Comparison of ENCODE assay signal across 25 cellular contexts in the genomic region with DNA sequence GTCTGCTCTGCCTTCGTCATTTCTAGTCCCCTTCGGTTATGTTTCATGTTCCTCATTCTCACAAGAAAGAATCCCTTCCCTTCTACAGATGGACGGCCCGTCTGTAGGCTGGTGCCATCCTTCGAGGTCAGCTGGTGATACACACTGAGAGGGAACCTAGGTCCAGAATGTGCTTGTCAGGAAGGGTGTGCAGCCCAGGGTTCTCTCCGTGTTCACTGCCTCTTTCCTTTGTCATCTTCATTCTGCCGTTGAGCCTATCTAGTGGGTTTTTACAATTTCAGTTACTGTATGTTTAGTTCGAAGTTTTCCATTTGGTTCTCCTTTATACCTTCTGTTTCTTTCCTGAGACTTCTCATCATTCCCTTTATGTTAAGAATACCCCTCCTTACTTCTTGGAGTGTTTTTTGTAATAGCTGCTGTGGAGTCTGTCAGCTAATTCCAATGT. TPM values are rescaled to one million over a fixed set of nuclear protein-coding genes. Genes with fewer than 3 reads are reported as not detected.
DNase-seq lines count a peak whose midpoint lies in the region; ATAC-seq, FAIRE-seq and TF ChIP-seq lines count a peak whose summit lies in the region.
"Had no signal": no experiment of that assay in that cellular context is flagged by ENCODE, and none has a peak within 500 bp of the region (broad histone marks: within the 10 kb centered on the region; RNA-seq: fewer than 3 reads in every experiment).

No MANE protein-coding gene starts in this region.

- H3K4me1 ChIP-seq in right atrium auricular region (peaks cover 0 to 37% of the 10 kb centered on the region in 2 donors), left lung (peaks cover 3 to 44% of the 10 kb centered on the region in 2 donors), upper lobe of left lung (peaks cover 17 to 34% (median 30%) of the 10 kb centered on the region in 4 donors)
- H3K4me1 ChIP-seq: A549 had no signal

- TF ChIP-seq CTCF in right atrium auricular region (IDR thresholded peaks at IDR 0.05) (no peak), left lung (IDR thresholded peaks at IDR 0.05) (no peak), upper lobe of left lung (IDR thresholded peaks at IDR 0.05) (no peak)

- H3K36me3 Mint-ChIP-seq in T-helper 17 cell (ENCODE audit: low read depth) = peaks cover 4% of the 10 kb centered on the region

- H3K27me3 ChIP-seq in right atrium auricular region (no peaks in the 10 kb centered on the region), left lung (no peaks in the 10 kb centered on the region), upper lobe of left lung (no peaks in the 10 kb centered on the region)
- H3K27me3 ChIP-seq: MG63 had no signal

- peak; percentile 31 for DNase-seq in Right ventricle myocardium superior
- DNase-seq in right atrium auricular region (ENCODE audit: low spot score) = no peak
- DNase-seq in T-helper 17 cell = no peak
- DNase-seq in left lung = peak in 1 of 2 donors; percentile 37
- no peak for DNase-seq in upper lobe of left lung
- no peak for DNase-seq in frontal cortex (ENCODE audit: low spot score in 2 of 2)
- DNase-seq in NCI-H82 (lab: John Stamatoyannopoulos, UW) = no peak
- DNase-seq in dermis blood vessel endothelial cell = no peak
- DNase-seq: activated CD8-positive, alpha-beta memory T cell treated with anti-CD3 and anti-CD28 coated beads, Interleukin-2, amount 50 U/mL, for 48 hours; HCEC 1CT; immature natural killer cell; MG63; naive B cell; NCI-H1694 treated with DMSO at 0.1 percent for 48 hours; NCI-H748 treated with DMSO at 0.1 percent for 48 hours; stimulated activated CD4-positive, alpha-beta T cell treated with anti-CD3 and anti-CD28 coated beads, Interleukin-2, amount 100 ng/mL, for 48 hours had no signal

- no peak for FAIRE-seq in frontal cortex (lab: Jason Lieb, UNC)
- FAIRE-seq: A549, GM12892, small intestine, urothelium cell line had no signal

- H3K27me3 Mint-ChIP-seq in T-helper 17 cell = no peaks in the 10 kb centered on the region
- H3K27me3 Mint-ChIP-seq: activated CD4-positive, alpha-beta T cell treated with anti-CD3 and anti-CD28 coated beads, Interleukin-2, amount 10 ng/mL, durations not matched to agents 24 days and 14 days; central memory CD8-positive, alpha-beta T cell had no signal

- H3K4me3 Mint-ChIP-seq in T-helper 17 cell = no peak overlapping the region
- H3K4me3 Mint-ChIP-seq: central memory CD8-positive, alpha-beta T cell; immature natural killer cell; naive B cell had no signal

- intact Hi-C loops in Right ventricle myocardium superior (cut with DNase I) = no loop called here
- intact Hi-C loops in left lung (cut with DNase I) = no loop called here

- H3K9me3 ChIP-seq in right atrium auricular region = no peaks in the 10 kb centered on the region
- no peaks in the 10 kb centered on the region for H3K9me3 ChIP-seq in T-helper 17 cell (ENCODE audit: control insufficient read depth, low read length, poor library complexity, severe bottlenecking)
- H3K9me3 ChIP-seq in left lung = no peaks in the 10 kb centered on the region
- no peaks in the 10 kb centered on the region for H3K9me3 ChIP-seq in upper lobe of left lung
- H3K9me3 ChIP-seq: A549, MG63, psoas muscle had no signal

- H3K36me3 ChIP-seq in right atrium auricular region = no peaks in the 10 kb centered on the region
- H3K36me3 ChIP-seq in left lung = peaks cover 0 to 13% of the 10 kb centered on the region in 2 donors
- no peaks in the 10 kb centered on the region for H3K36me3 ChIP-seq in upper lobe of left lung
- H3K36me3 ChIP-seq: MG63 had no signal

- TF ChIP-seq EP300 in upper lobe of left lung (IDR thresholded peaks at IDR 0.05) = no peak

- 81 to 90% methylated on average over 8 of the region's 8 CpGs for WGBS in upper lobe of left lung, 2 donors

- H3K27ac Mint-ChIP-seq in T-helper 17 cell = peak overlapping the region; percentile 85
- H3K27ac Mint-ChIP-seq: IgD-negative memory B cell, immature natural killer cell, naive B cell had no signal

- peak overlapping the region in 1 of 2 donors; percentile 55 for H3K27ac ChIP-seq in right atrium auricular region
- H3K27ac ChIP-seq in left lung = peak overlapping the region; percentile 15 to 64
- peak overlapping the region; percentile 13 to 73 (median 44) for H3K27ac ChIP-seq in upper lobe of left lung
- H3K27ac ChIP-seq: A549, psoas muscle had no signal

- peaks cover 23% of the 10 kb centered on the region for H3K4me1 Mint-ChIP-seq in T-helper 17 cell
- H3K4me1 Mint-ChIP-seq: IgD-negative memory B cell, immature natural killer cell had no signal

- no peak overlapping the region for H3K4me3 ChIP-seq in right atrium auricular region
- no peak overlapping the region for H3K4me3 ChIP-seq in left lung
- H3K4me3 ChIP-seq in upper lobe of left lung = no peak overlapping the region
- H3K4me3 ChIP-seq: A549, lung, MG63, psoas muscle had no signal

- ATAC-seq in Right ventricle myocardium superior (ENCODE audit: poor library complexity) (no peak), T-helper 17 cell (no peak), left lung (no peak), upper lobe of left lung (ENCODE audit: low FRiP score in 2 of 2) (peak in 1 of 2 donors; percentile 34)
- ATAC-seq: A549, psoas muscle had no signal

- TF ChIP-seq POLR2A in upper lobe of left lung (IDR thresholded peaks at IDR 0.05) = no peak

RNA-seq across cellular contexts. Expression of a gene that starts 18.9 kb away (rescaled TPM):
- total RNA-seq in Right ventricle myocardium superior (10.4 TPM), right atrium auricular region (10 to 100 TPM; 12.6 to 14.1 TPM), T-helper 17 cell (10 to 100 TPM in 1 of 2 donors, 1 to 10 TPM in 1; 8.1 to 35.0 TPM), left lung (10 to 100 TPM; 22.6 to 31.7 TPM), upper lobe of left lung (10 to 100 TPM; 21.6 to 77.5 (median 37.9) TPM), frontal cortex (55.8 TPM), dermis blood vessel endothelial cell (19.9 and 26.1 TPM in 2 replicates)

RNA-seq across cellular contexts. Expression of a gene that starts 35.2 kb away (rescaled TPM):
- total RNA-seq in Right ventricle myocardium superior = 35.1 TPM
- 10 to 100 TPM; 36.0 to 48.7 TPM for total RNA-seq in right atrium auricular region
- total RNA-seq in T-helper 17 cell = 10 to 100 TPM; 35.4 to 46.6 TPM
- total RNA-seq in left lung = 10 to 100 TPM; 69.8 to 82.3 TPM
- 100 to 1,000 TPM in 1 of 6 donors, 10 to 100 TPM in 5; 77.4 to 112 (median 92.7) TPM for total RNA-seq in upper lobe of left lung
- 19.6 TPM for total RNA-seq in frontal cortex
- total RNA-seq in dermis blood vessel endothelial cell = 61.6 and 63.6 TPM in 2 replicates
